1 cellular context compared by ENCODE assay signal in the genomic region with DNA sequence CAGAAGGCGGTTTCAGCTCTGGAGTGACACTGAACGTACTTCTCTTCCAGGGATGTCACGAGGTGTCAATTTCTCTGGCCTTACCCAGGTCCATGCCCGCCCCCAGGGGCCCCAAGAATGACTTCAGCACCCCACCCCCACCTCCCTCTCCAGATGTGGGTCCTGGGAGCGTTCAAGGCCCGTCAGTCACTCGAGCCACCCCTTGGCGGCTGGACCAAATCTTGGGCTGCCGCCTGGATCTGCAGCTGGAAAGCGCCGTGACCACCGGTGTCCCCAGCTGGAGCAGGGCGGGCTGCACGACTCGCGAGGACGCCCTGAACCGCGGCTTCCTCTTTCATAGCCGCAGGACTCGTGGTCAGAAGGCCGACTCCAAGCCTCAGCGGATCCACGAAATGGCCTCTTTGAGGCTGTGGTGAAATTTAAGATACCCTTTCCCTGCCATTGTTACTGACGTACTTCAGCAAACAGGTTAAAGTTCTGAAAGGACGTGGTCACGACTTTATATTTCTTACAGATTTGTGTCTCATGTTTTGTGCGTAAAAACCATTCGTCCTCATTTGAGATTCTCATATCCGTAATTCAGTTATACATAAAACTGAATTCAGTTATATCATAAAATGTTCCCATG.
TF ChIP-seq lines count a peak whose summit lies in the region.

No MANE protein-coding gene starts in this region.

TF ChIP-seq in HepG2, 621 proteins besides CTCF, POLR2A, EP300 and RAD21 (continued from another document and continues in another):
- TF ChIP-seq, protein P1, sequence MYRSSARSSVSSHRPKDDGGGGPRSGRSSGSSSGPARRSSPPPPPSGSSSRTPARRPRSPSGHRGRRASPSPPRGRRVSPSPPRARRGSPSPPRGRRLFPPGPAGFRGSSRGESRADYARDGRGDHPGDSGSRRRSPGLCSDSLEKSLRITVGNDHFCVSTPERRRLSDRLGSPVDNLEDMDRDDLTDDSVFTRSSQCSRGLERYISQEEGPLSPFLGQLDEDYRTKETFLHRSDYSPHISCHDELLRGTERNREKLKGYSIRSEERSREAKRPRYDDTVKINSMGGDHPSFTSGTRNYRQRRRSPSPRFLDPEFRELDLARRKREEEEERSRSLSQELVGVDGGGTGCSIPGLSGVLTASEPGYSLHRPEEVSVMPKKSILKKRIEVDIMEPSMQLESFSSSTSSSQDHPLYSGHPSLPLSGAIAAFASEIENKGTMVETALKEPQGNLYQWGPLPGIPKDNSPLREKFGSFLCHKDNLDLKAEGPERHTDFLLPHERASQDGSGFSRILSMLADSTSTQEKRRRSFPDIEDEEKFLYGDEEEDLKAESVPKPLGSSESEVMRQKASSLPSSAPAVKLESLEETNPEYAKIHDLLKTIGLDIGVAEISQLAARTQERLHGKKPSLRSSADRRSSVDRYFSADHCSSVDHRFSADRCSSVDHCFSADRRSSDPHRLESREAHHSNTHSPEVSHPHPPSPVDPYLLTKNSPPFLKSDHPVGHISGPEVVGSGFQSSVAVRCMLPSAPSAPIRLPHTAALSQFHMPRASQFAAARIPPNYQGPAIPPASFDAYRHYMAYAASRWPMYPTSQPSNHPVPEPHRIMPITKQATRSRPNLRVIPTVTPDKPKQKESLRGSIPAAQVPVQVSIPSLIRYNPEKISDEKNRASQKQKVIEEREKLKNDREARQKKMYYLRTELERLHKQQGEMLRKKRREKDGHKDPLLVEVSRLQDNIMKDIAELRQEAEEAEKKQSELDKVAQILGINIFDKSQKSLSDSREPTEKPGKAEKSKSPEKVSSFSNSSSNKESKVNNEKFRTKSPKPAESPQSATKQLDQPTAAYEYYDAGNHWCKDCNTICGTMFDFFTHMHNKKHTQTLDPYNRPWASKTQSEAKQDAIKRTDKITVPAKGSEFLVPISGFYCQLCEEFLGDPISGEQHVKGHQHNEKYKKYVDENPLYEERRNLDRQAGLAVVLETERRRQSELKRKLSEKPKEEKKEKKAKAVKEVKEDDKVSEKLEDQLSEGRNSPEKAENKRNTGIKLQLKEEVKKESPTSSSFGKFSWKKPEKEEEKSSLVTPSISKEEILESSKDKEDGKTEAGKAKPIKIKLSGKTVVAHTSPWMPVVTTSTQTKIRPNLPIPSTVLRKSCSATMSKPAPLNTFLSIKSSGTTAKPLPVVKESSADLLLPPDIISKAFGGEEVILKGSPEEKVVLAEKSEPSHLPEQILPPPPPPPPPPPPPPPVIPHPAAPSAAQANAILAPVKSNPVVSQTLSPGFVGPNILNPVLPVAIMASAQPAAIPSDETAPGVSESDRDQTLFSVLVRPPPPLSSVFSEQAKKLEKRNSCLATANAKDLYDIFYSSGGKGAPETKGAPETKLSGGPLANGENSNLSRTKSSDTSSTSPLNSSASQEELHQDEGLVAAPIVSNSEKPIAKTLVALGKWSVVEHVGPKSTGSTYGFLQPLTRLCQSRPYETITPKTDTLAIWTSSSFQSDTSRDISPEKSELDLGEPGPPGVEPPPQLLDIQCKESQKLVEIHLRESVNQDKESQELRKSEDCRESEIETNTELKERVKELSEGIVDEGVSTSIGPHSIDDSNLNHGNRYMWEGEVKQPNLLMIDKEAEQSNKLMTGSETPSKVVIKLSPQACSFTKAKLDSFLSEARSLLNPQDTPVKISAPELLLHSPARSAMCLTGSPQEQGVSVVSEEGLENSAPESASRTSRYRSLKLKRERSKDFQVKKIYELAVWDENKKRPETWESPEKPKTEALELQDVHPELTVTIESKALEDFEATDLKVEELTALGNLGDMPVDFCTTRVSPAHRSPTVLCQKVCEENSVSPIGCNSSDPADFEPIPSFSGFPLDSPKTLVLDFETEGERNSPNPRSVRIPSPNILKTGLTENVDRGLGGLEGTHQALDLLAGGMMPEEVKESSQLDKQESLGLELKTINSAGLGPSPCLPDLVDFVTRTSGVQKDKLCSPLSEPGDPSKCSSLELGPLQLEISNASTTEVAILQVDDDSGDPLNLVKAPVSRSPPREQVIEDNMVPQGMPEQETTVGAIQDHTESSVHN (CRISPR knock-in tag; IDR thresholded peaks at IDR 0.05) = no peak
- TF ChIP-seq, protein P2, sequence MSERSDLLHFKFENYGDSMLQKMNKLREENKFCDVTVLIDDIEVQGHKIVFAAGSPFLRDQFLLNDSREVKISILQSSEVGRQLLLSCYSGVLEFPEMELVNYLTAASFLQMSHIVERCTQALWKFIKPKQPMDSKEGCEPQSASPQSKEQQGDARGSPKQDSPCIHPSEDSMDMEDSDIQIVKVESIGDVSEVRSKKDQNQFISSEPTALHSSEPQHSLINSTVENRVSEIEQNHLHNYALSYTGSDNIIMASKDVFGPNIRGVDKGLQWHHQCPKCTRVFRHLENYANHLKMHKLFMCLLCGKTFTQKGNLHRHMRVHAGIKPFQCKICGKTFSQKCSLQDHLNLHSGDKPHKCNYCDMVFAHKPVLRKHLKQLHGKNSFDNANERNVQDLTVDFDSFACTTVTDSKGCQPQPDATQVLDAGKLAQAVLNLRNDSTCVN (CRISPR knock-in tag; IDR thresholded peaks at IDR 0.05; ENCODE audit: borderline replicate concordance) = peak; percentile 14; the same call in 1 of the 2 replicates
- no peak for TF ChIP-seq TAF1 (CRISPR knock-in tag; IDR thresholded peaks at IDR 0.05)
- no peak for TF ChIP-seq EED (CRISPR knock-in tag; IDR thresholded peaks at IDR 0.05)
- TF ChIP-seq, protein P3, sequence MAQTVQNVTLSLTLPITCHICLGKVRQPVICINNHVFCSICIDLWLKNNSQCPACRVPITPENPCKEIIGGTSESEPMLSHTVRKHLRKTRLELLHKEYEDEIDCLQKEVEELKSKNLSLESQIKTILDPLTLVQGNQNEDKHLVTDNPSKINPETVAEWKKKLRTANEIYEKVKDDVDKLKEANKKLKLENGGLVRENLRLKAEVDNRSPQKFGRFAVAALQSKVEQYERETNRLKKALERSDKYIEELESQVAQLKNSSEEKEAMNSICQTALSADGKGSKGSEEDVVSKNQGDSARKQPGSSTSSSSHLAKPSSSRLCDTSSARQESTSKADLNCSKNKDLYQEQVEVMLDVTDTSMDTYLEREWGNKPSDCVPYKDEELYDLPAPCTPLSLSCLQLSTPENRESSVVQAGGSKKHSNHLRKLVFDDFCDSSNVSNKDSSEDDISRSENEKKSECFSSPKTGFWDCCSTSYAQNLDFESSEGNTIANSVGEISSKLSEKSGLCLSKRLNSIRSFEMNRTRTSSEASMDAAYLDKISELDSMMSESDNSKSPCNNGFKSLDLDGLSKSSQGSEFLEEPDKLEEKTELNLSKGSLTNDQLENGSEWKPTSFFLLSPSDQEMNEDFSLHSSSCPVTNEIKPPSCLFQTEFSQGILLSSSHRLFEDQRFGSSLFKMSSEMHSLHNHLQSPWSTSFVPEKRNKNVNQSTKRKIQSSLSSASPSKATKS (CRISPR knock-in tag; IDR thresholded peaks at IDR 0.05) = no peak
- TF ChIP-seq ZMYM3 (CRISPR knock-in tag; IDR thresholded peaks at IDR 0.05) = peak; percentile 62
- no peak for TF ChIP-seq ZNF451 (CRISPR knock-in tag; IDR thresholded peaks at IDR 0.05)
- no peak for TF ChIP-seq ZNF234 (CRISPR knock-in tag; conservative IDR thresholded peaks at IDR 0.05)
- TF ChIP-seq RBAK (CRISPR knock-in tag; IDR thresholded peaks at IDR 0.05) = no peak
- TF ChIP-seq BRD4 (CRISPR knock-in tag; IDR thresholded peaks at IDR 0.05) = no peak
- no peak; the same call in 1 of the 2 replicates for TF ChIP-seq ZNF343 (CRISPR knock-in tag; IDR thresholded peaks at IDR 0.05)
- TF ChIP-seq, protein P4, sequence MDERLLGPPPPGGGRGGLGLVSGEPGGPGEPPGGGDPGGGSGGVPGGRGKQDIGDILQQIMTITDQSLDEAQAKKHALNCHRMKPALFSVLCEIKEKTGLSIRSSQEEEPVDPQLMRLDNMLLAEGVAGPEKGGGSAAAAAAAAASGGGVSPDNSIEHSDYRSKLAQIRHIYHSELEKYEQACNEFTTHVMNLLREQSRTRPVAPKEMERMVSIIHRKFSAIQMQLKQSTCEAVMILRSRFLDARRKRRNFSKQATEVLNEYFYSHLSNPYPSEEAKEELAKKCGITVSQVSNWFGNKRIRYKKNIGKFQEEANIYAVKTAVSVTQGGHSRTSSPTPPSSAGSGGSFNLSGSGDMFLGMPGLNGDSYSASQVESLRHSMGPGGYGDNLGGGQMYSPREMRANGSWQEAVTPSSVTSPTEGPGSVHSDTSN (CRISPR knock-in tag; IDR thresholded peaks at IDR 0.05) = no peak
- peak; percentile 26; the same call in 1 of the 2 replicates for TF ChIP-seq ZNF331 (CRISPR knock-in tag; IDR thresholded peaks at IDR 0.05)
- no peak for TF ChIP-seq MED13 (CRISPR knock-in tag; IDR thresholded peaks at IDR 0.05)
- TF ChIP-seq, protein P5, sequence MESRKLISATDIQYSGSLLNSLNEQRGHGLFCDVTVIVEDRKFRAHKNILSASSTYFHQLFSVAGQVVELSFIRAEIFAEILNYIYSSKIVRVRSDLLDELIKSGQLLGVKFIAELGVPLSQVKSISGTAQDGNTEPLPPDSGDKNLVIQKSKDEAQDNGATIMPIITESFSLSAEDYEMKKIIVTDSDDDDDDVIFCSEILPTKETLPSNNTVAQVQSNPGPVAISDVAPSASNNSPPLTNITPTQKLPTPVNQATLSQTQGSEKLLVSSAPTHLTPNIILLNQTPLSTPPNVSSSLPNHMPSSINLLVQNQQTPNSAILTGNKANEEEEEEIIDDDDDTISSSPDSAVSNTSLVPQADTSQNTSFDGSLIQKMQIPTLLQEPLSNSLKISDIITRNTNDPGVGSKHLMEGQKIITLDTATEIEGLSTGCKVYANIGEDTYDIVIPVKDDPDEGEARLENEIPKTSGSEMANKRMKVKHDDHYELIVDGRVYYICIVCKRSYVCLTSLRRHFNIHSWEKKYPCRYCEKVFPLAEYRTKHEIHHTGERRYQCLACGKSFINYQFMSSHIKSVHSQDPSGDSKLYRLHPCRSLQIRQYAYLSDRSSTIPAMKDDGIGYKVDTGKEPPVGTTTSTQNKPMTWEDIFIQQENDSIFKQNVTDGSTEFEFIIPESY (CRISPR knock-in tag; IDR thresholded peaks at IDR 0.05) = no peak
- TF ChIP-seq, protein P6, sequence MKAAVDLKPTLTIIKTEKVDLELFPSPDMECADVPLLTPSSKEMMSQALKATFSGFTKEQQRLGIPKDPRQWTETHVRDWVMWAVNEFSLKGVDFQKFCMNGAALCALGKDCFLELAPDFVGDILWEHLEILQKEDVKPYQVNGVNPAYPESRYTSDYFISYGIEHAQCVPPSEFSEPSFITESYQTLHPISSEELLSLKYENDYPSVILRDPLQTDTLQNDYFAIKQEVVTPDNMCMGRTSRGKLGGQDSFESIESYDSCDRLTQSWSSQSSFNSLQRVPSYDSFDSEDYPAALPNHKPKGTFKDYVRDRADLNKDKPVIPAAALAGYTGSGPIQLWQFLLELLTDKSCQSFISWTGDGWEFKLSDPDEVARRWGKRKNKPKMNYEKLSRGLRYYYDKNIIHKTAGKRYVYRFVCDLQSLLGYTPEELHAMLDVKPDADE (CRISPR knock-in tag; IDR thresholded peaks at IDR 0.05) = no peak
- TF ChIP-seq, protein P7, sequence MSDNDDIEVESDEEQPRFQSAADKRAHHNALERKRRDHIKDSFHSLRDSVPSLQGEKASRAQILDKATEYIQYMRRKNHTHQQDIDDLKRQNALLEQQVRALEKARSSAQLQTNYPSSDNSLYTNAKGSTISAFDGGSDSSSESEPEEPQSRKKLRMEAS (IDR thresholded peaks at IDR 0.05) = peak; percentile 80
- TF ChIP-seq FOXM1 (CRISPR knock-in tag; IDR thresholded peaks at IDR 0.05) = no peak
- no peak for TF ChIP-seq ZFP37 (CRISPR knock-in tag; IDR thresholded peaks at IDR 0.05; ENCODE audit: borderline replicate concordance)
- no peak for TF ChIP-seq KLF12 (CRISPR knock-in tag; IDR thresholded peaks at IDR 0.05; ENCODE audit: borderline replicate concordance)
- no peak for TF ChIP-seq MAZ (IDR thresholded peaks at IDR 0.05; ENCODE audit: borderline replicate concordance, low read depth, low read length)
- TF ChIP-seq MAZ (CRISPR knock-in tag; IDR thresholded peaks at IDR 0.05; ENCODE audit: low read depth) = no peak
- peak; percentile 66 for TF ChIP-seq SALL1 (CRISPR knock-in tag; IDR thresholded peaks at IDR 0.05)
- peak; percentile 65; the same call in 1 of the 2 replicates for TF ChIP-seq ZNF709 (CRISPR knock-in tag; IDR thresholded peaks at IDR 0.05)
- TF ChIP-seq, protein P8, sequence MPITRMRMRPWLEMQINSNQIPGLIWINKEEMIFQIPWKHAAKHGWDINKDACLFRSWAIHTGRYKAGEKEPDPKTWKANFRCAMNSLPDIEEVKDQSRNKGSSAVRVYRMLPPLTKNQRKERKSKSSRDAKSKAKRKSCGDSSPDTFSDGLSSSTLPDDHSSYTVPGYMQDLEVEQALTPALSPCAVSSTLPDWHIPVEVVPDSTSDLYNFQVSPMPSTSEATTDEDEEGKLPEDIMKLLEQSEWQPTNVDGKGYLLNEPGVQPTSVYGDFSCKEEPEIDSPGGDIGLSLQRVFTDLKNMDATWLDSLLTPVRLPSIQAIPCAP (CRISPR knock-in tag; IDR thresholded peaks at IDR 0.05; ENCODE audit: low read depth) = no peak
- TF ChIP-seq NRL (CRISPR knock-in tag; IDR thresholded peaks at IDR 0.05; ENCODE audit: borderline replicate concordance) = peak; percentile 65; the same call in 1 of the 2 replicates
- TF ChIP-seq ZNF337 (CRISPR knock-in tag; IDR thresholded peaks at IDR 0.05; ENCODE audit: borderline replicate concordance, low read depth) = no peak
- TF ChIP-seq MAF1 (CRISPR knock-in tag; IDR thresholded peaks at IDR 0.05; ENCODE audit: borderline replicate concordance) = no peak
- no peak for TF ChIP-seq ZSCAN9 (CRISPR knock-in tag; IDR thresholded peaks at IDR 0.05; ENCODE audit: borderline replicate concordance)
- no peak for TF ChIP-seq CBFB (CRISPR knock-in tag; IDR thresholded peaks at IDR 0.05)
- peak; percentile 3; the same call in 1 of the 2 replicates for TF ChIP-seq MIER3 (CRISPR knock-in tag; IDR thresholded peaks at IDR 0.05; ENCODE audit: borderline replicate concordance)
- no peak for TF ChIP-seq LCORL (IDR thresholded peaks at IDR 0.05)
- TF ChIP-seq LCORL (CRISPR knock-in tag; IDR thresholded peaks at IDR 0.05) = 0 out of 2 replicates have a peak, but pooled peaks have one; percentile 37
- TF ChIP-seq, protein P9, sequence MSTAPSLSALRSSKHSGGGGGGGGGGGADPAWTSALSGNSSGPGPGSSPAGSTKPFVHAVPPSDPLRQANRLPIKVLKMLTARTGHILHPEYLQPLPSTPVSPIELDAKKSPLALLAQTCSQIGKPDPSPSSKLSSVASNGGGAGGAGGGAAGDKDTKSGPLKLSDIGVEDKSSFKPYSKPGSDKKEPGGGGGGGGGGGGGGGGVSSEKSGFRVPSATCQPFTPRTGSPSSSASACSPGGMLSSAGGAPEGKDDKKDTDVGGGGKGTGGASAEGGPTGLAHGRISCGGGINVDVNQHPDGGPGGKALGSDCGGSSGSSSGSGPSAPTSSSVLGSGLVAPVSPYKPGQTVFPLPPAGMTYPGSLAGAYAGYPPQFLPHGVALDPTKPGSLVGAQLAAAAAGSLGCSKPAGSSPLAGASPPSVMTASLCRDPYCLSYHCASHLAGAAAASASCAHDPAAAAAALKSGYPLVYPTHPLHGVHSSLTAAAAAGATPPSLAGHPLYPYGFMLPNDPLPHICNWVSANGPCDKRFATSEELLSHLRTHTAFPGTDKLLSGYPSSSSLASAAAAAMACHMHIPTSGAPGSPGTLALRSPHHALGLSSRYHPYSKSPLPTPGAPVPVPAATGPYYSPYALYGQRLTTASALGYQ (CRISPR knock-in tag; IDR thresholded peaks at IDR 0.05) = no peak
- no peak for TF ChIP-seq SKI (IDR thresholded peaks at IDR 0.05; ENCODE audit: partially characterized antibody)
- TF ChIP-seq ADNP (CRISPR knock-in tag; IDR thresholded peaks at IDR 0.05) = no peak
- TF ChIP-seq ZBTB38 (CRISPR knock-in tag; IDR thresholded peaks at IDR 0.05) = no peak
